28 cellular contexts compared by ENCODE assay signal in genomic region chr3:160695003-160695402, GRCh38. TPM values are rescaled to one million over a fixed set of nuclear protein-coding genes. Genes with fewer than 3 reads are reported as not detected.
DNase-seq lines count a peak whose midpoint lies in the region; ATAC-seq, FAIRE-seq and TF ChIP-seq lines count a peak whose summit lies in the region.
"Had no signal": no experiment of that assay in that cellular context is flagged by ENCODE, and none has a peak within 500 bp of the region (broad histone marks: within the 10 kb centered on the region; RNA-seq: fewer than 3 reads in every experiment).

No MANE protein-coding gene starts in this region.

- H3K36me3 Mint-ChIP-seq in stimulated activated memory B cell treated with anti-CD40 and anti-IgM and Interleukin-4, amounts not matched to agents 10 μg/mL and 1 μg/mL and 100 μg/mL, for 72 hours = no peaks in the 10 kb centered on the region
- no peaks in the 10 kb centered on the region for H3K36me3 Mint-ChIP-seq in CD8-positive, alpha-beta memory T cell
- no peaks in the 10 kb centered on the region for H3K36me3 Mint-ChIP-seq in activated T-cell treated with anti-CD3 and anti-CD28 coated beads, Interleukin-2, amount 50 U/mL, for 72 hours (ENCODE audit: insufficient read depth in 2 of 2)
- H3K36me3 Mint-ChIP-seq: CD14-positive monocyte had no signal

- no peak for FAIRE-seq in HepG2 (lab: Jason Lieb, UNC)

- H3K27me3 Mint-ChIP-seq in stimulated activated memory B cell treated with anti-CD40 and anti-IgM and Interleukin-4, amounts not matched to agents 10 μg/mL and 1 μg/mL and 100 μg/mL, for 72 hours = no peaks in the 10 kb centered on the region
- H3K27me3 Mint-ChIP-seq in CD8-positive, alpha-beta memory T cell = peaks cover 0 to 5% of the 10 kb centered on the region in 2 donors
- no peaks in the 10 kb centered on the region for H3K27me3 Mint-ChIP-seq in activated T-cell treated with anti-CD3 and anti-CD28 coated beads, Interleukin-2, amount 50 U/mL, for 72 hours (ENCODE audit: low read depth)

- no peak for TF ChIP-seq POLR2A in HepG2 (IDR thresholded peaks at IDR 0.05; ENCODE audit: insufficient read depth in 1 of 2, low read depth in 2 of 2, low read length in 2 of 2)

- no peak overlapping the region for H2AFZ ChIP-seq in HepG2 (ENCODE audit: low read length)
- H2AFZ ChIP-seq: GM23248 had no signal

- no peaks in the 10 kb centered on the region for H3K27me3 ChIP-seq in HepG2 (ENCODE audit: control insufficient read depth in 1 of 2, insufficient read depth in 2 of 2, low read length in 2 of 2)
- H3K27me3 ChIP-seq in CD8-positive, alpha-beta memory T cell (ENCODE audit: insufficient read depth, low read length, poor library complexity, severe bottlenecking) = no peaks in the 10 kb centered on the region

- TF ChIP-seq EP300 in HepG2 (IDR thresholded peaks at IDR 0.05; ENCODE audit: low read depth in 2 of 2, low read length in 2 of 2) (no peak), HepG2 (CRISPR knock-in tag; IDR thresholded peaks at IDR 0.05; ENCODE audit: borderline replicate concordance) (no peak)

- DNase-seq in NCI-H82 (lab: John Stamatoyannopoulos, UW) (peak; percentile 16), NCI-H82 treated with DMSO at 0.1 percent for 48 hours (lab: John Stamatoyannopoulos, UW; ENCODE audit: unreplicated experiment) (no peak), HepG2 (ENCODE audit: low spot score) (no peak)
- DNase-seq in CD8-positive, alpha-beta memory T cell = no peak
- no peak for DNase-seq in activated T-cell treated with anti-CD3 and anti-CD28 coated beads, Interleukin-2, amount 50 U/mL, for 72 hours
- DNase-seq: Calu3, DMS79 treated with DMSO at 0.1 percent for 48 hours, GF-D8, GM23248, KBM-7, NCI-H1105 treated with DMSO at 0.1 percent for 48 hours, NCI-H2029, NCI-H446 treated with DMSO at 0.1 percent for 48 hours, NCI-H526, SHP77 had no signal

- CTCF ChIA-PET in HepG2 (lab: Yijun Ruan, JAX; ENCODE audit: low intra/inter-chr PET ratio, low total read pairs) = no interaction called here
- CTCF ChIA-PET in CD8-positive, alpha-beta memory T cell (lab: Charles Lee) = interaction anchor here (0.6 kb wide), 1 partner anchor 237 kb away, joined by 3 read pairs; no protein-coding TSS in a partner anchor

- no peaks in the 10 kb centered on the region for H3K9me3 ChIP-seq in HepG2 (ENCODE audit: low read length)
- H3K9me3 ChIP-seq in CD8-positive, alpha-beta memory T cell (ENCODE audit: low read length) = no peaks in the 10 kb centered on the region
- H3K9me3 ChIP-seq: HAP-1 had no signal

- H3K4me3 Mint-ChIP-seq in stimulated activated memory B cell treated with anti-CD40 and anti-IgM and Interleukin-4, amounts not matched to agents 10 μg/mL and 1 μg/mL and 100 μg/mL, for 72 hours = no peak overlapping the region
- H3K4me3 Mint-ChIP-seq in CD8-positive, alpha-beta memory T cell = no peak overlapping the region
- no peak overlapping the region for H3K4me3 Mint-ChIP-seq in activated T-cell treated with anti-CD3 and anti-CD28 coated beads, Interleukin-2, amount 50 U/mL, for 72 hours
- H3K4me3 Mint-ChIP-seq: B cell, CD14-positive monocyte had no signal

- no peak overlapping the region for H3K9ac ChIP-seq in HepG2 (ENCODE audit: insufficient read depth, low read depth, low read length)
- H3K9ac ChIP-seq: GM23248 had no signal

- no peak for TF ChIP-seq RAD21 in HepG2 (CRISPR knock-in tag; IDR thresholded peaks at IDR 0.05)

- peaks cover 14% of the 10 kb centered on the region for H3K4me1 Mint-ChIP-seq in stimulated activated memory B cell treated with anti-CD40 and anti-IgM and Interleukin-4, amounts not matched to agents 10 μg/mL and 1 μg/mL and 100 μg/mL, for 72 hours
- peaks cover 4 to 9% (median 7%) of the 10 kb centered on the region in 3 donors for H3K4me1 Mint-ChIP-seq in CD8-positive, alpha-beta memory T cell
- H3K4me1 Mint-ChIP-seq in activated T-cell treated with anti-CD3 and anti-CD28 coated beads, Interleukin-2, amount 50 U/mL, for 72 hours (ENCODE audit: low read depth) = peaks cover 6% of the 10 kb centered on the region
- H3K4me1 Mint-ChIP-seq: B cell, CD14-positive monocyte had no signal

- ATAC-seq in HepG2 (no peak), GM18861 (IDR thresholded peaks at IDR 0.05; ENCODE audit: unreplicated experiment) (no peak), HG03432 (IDR thresholded peaks at IDR 0.05; ENCODE audit: unreplicated experiment) (no peak)
- peak; percentile 36 for ATAC-seq in stimulated activated memory B cell treated with anti-CD40 and anti-IgM and Interleukin-4, amounts not matched to agents 10 μg/mL and 1 μg/mL and 100 μg/mL, for 72 hours
- no peak for ATAC-seq in activated T-cell treated with anti-CD3 and anti-CD28 coated beads, Interleukin-2, amount 50 U/mL, for 72 hours (replicated peaks in 1 of 2)
- ATAC-seq: Panc1 had no signal

- H4K20me1 ChIP-seq in HepG2 (ENCODE audit: insufficient read depth, low read length) = no peaks in the 10 kb centered on the region

- intact Hi-C loops in HepG2 (cut with micrococcal nuclease; ENCODE audit: unreplicated experiment) = no loop called here

- no peaks in the 10 kb centered on the region for H3K9me3 Mint-ChIP-seq in stimulated activated memory B cell treated with anti-CD40 and anti-IgM and Interleukin-4, amounts not matched to agents 10 μg/mL and 1 μg/mL and 100 μg/mL, for 72 hours
- H3K9me3 Mint-ChIP-seq in CD8-positive, alpha-beta memory T cell = no peaks in the 10 kb centered on the region
- no peaks in the 10 kb centered on the region for H3K9me3 Mint-ChIP-seq in activated T-cell treated with anti-CD3 and anti-CD28 coated beads, Interleukin-2, amount 50 U/mL, for 72 hours
- H3K9me3 Mint-ChIP-seq: CD14-positive monocyte had no signal

- no TSS peak for BruUV-seq in HepG2 (replicated peaks; lab: Mats Ljungman, UMichigan)

- H3K4me2 ChIP-seq in HepG2 (ENCODE audit: low read depth, low read length) = no peak overlapping the region

- WGBS in HepG2 (ENCODE audit: low lambda C conversion rate) = 0% methylated on average over 1 of the region's 8 CpGs

- no peaks in the 10 kb centered on the region for H3K36me3 ChIP-seq in HepG2 (replicated peaks in 1 of 2; ENCODE audit: control insufficient read depth in 1 of 2, insufficient read depth in 2 of 2, low read length in 2 of 2)
- H3K36me3 ChIP-seq in CD8-positive, alpha-beta memory T cell (ENCODE audit: insufficient read depth, low read length) = no peaks in the 10 kb centered on the region
- H3K36me3 ChIP-seq: HAP-1 had no signal

- POLR2A ChIA-PET in HepG2 (lab: Yijun Ruan, JAX) = no interaction called here
- POLR2A ChIA-PET in CD8-positive, alpha-beta memory T cell (lab: Charles Lee) = no interaction called here

- TF ChIP-seq CTCF in HepG2 (CRISPR knock-in tag; IDR thresholded peaks at IDR 0.05) = no peak

- no peak overlapping the region for H3K4me3 ChIP-seq in HepG2 (replicated peaks in 1 of 3; ENCODE audit: insufficient read depth in 1 of 3, low read depth in 2 of 3, low read length in 3 of 3)
- H3K4me3 ChIP-seq in CD8-positive, alpha-beta memory T cell (ENCODE audit: low read length) = no peak overlapping the region
- H3K4me3 ChIP-seq: GM23248, HAP-1 had no signal

- no peaks in the 10 kb centered on the region for H3K79me2 ChIP-seq in HepG2 (ENCODE audit: insufficient read depth, low read length)

- in situ Hi-C loops in HepG2 (cut with HindIII; ENCODE audit: extremely low pct_ligation_motif_present, low pct_unique_long_range_greater_than_20kb) = no loop called here

- no peaks in the 10 kb centered on the region for H3K4me1 ChIP-seq in HepG2 (ENCODE audit: insufficient read depth, low read length)
- H3K4me1 ChIP-seq in CD8-positive, alpha-beta memory T cell (ENCODE audit: insufficient read depth, low read length) = no peaks in the 10 kb centered on the region
- H3K4me1 ChIP-seq: HAP-1 had no signal

- H3K27ac Mint-ChIP-seq in stimulated activated memory B cell treated with anti-CD40 and anti-IgM and Interleukin-4, amounts not matched to agents 10 μg/mL and 1 μg/mL and 100 μg/mL, for 72 hours = no peak overlapping the region
- H3K27ac Mint-ChIP-seq in CD8-positive, alpha-beta memory T cell = no peak overlapping the region
- no peak overlapping the region for H3K27ac Mint-ChIP-seq in activated T-cell treated with anti-CD3 and anti-CD28 coated beads, Interleukin-2, amount 50 U/mL, for 72 hours
- H3K27ac Mint-ChIP-seq: B cell, CD14-positive monocyte had no signal

- H3K27ac ChIP-seq in HepG2 (ENCODE audit: extremely low read length, insufficient read depth, low read length) = no peak overlapping the region
- H3K27ac ChIP-seq in CD8-positive, alpha-beta memory T cell (ENCODE audit: low read depth, low read length) = no peak overlapping the region
- H3K27ac ChIP-seq: 22Rv1, GM23248, HL-60, RWPE1 had no signal

TF ChIP-seq in HepG2, 621 proteins besides CTCF, POLR2A, EP300 and RAD21 (continues in another document):
- TF ChIP-seq MAFK (conservative IDR thresholded peaks at IDR 0.05 in 1 of 2, IDR thresholded peaks at IDR 0.05 in 1 of 2; ENCODE audit: low read length in 2 of 2) (no peak), ATF7 (IDR thresholded peaks at IDR 0.05) (peak; percentile 89), ATF7 (CRISPR knock-in tag; IDR thresholded peaks at IDR 0.05) (no peak), ZSCAN31 (CRISPR knock-in tag; IDR thresholded peaks at IDR 0.05; ENCODE audit: low read depth) (no peak)

RNA-seq across cellular contexts. Expression of gene ARL14, which starts 18.0 kb away (rescaled TPM):
- total RNA-seq in HepG2 (2016; rRNA removed; fragmentation: Illumina TruSeq; extraction: Trizol) = 0.11 TPM in 1 of 2 replicates, not detected in the other
- not detected in 2 replicates for total RNA-seq in HepG2 (2016; cell fraction: cytosol; rRNA removed; fragmentation: Illumina TruSeq; extraction: Trizol; ENCODE audit: low read depth)
- total RNA-seq in HepG2 (2016; cell fraction: insoluble cytoplasmic fraction; rRNA removed; fragmentation: Illumina TruSeq; extraction: Trizol) = not detected in 2 replicates
- total RNA-seq in HepG2 (2016; cell fraction: membrane; rRNA removed; fragmentation: Illumina TruSeq; extraction: Trizol) = not detected in 2 replicates
- not detected in 2 replicates for total RNA-seq in HepG2 (2016; cell fraction: nucleus; rRNA removed; fragmentation: Illumina TruSeq; extraction: Trizol)
- not detected in 2 replicates for polyA plus RNA-seq in HepG2 (2011; rRNA removed)
- polyA plus RNA-seq in HepG2 (2011; cell fraction: cytosol; rRNA removed) = not detected in 2 replicates
- polyA plus RNA-seq in HepG2 (2011; cell fraction: nucleus; rRNA removed) = not detected in 2 replicates
- polyA plus RNA-seq in HepG2 (2012) = not detected in 2 replicates
- not detected in 2 replicates for polyA plus RNA-seq in HepG2 (2016; cell fraction: cytosol; fragmentation: Illumina TruSeq; extraction: Trizol; ENCODE audit: low read depth)
- not detected in 2 replicates for polyA plus RNA-seq in HepG2 (2016; cell fraction: insoluble cytoplasmic fraction; fragmentation: Illumina TruSeq; extraction: Trizol; ENCODE audit: low read depth)
- polyA plus RNA-seq in HepG2 (2016; cell fraction: membrane; fragmentation: Illumina TruSeq; extraction: Trizol; ENCODE audit: low read depth) = not detected in 2 replicates
- polyA plus RNA-seq in HepG2 (2016; cell fraction: nucleus; fragmentation: Illumina TruSeq; extraction: Trizol; ENCODE audit: insufficient read depth, low read depth) = not detected in 2 replicates
- polyA minus RNA-seq in HepG2 (2011; rRNA and poly(A)+ RNA removed; ENCODE audit: low replicate concordance) = 0.14 TPM in 1 of 2 replicates, not detected in the other
- not detected in 2 replicates for polyA minus RNA-seq in HepG2 (2011; cell fraction: cytosol; rRNA and poly(A)+ RNA removed)
- polyA minus RNA-seq in HepG2 (2011; cell fraction: nucleus; rRNA and poly(A)+ RNA removed) = not detected in 2 replicates
- not detected for total RNA-seq in CD8-positive, alpha-beta memory T cell
- not detected for polyA plus RNA-seq in CD8-positive, alpha-beta memory T cell
- not detected for total RNA-seq in activated T-cell treated with anti-CD3 and anti-CD28 coated beads, Interleukin-2, amount 50 U/mL, for 72 hours
- total RNA-seq: GM23248, LHCN-M2, OCI-LY7, SK-MEL-5 had no signal
- polyA plus RNA-seq: CD14-positive monocyte, GM23248 had no signal
